In the genomic region with DNA sequence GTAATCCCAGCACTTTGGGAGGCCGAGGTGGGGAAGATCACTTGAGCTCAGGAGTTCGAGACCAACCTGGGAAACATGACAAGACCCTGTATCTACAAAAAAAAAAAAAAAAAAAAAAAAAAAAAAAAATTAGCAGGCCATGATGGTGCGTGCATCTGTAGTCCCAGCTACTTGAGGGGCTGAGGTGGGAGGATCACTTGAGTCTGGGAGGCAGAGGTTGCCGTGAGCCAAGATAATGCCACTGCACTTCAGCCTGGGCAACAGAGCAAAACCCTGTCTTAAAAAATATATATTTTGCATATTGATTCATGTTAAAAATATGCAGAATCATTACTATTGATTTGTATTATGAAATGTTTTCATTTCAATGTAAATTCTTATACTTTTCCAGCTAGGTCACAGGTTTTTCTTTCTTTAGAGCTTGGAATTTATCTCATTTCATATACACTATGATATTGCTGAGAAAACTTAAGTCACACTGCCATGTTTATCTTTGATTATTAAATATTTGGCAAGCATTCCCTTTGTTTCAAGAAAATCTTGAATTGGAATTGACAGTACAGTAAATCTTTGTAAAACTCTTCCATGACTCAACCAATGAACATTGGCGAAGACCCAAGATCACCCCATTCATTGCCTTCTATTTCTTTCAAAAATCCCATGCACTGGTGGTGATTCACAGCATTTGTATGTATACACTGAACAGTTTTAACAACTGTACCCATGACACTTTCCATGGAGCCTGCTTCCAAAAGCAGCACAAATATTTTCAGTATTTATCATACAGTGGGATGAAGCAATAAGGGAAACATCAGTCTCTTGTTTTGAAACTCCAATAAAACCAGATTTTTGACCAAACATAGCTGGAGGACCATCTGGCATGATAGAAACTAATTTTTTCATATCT, we compare ENCODE assay signal across 10 cellular contexts.
DNase-seq lines count a peak whose midpoint lies in the region; ATAC-seq and TF ChIP-seq lines count a peak whose summit lies in the region.
"Had no signal": no experiment of that assay in that cellular context is flagged by ENCODE, and none has a peak within 500 bp of the region (broad histone marks: within the 10 kb centered on the region; RNA-seq: fewer than 3 reads in every experiment).

No MANE protein-coding gene starts in this region.

- H3K4me1 ChIP-seq in RWPE2 (ENCODE audit: insufficient read depth, poor library complexity, severe bottlenecking) (peaks cover 24% of the 10 kb centered on the region), suprapubic skin (peaks cover 3% of the 10 kb centered on the region)
- no peaks in the 10 kb centered on the region for H3K4me1 ChIP-seq in CD8-positive, alpha-beta memory T cell (ENCODE audit: insufficient read depth, low read length)

- CTCF ChIA-PET in CD8-positive, alpha-beta memory T cell (lab: Charles Lee), result interaction anchor here (0.6 kb wide), 1 partner anchor 498 kb away, joined by 3 read pairs; no protein-coding TSS in a partner anchor

- 72% methylated on average over 5 of the region's 5 CpGs for WGBS in suprapubic skin

- H3K27ac Mint-ChIP-seq in CD8-positive, alpha-beta memory T cell, result no peak overlapping the region
- H3K27ac Mint-ChIP-seq: activated naive CD8-positive, alpha-beta T cell; immature natural killer cell had no signal

- TF ChIP-seq EP300 in suprapubic skin (IDR thresholded peaks at IDR 0.05), result no peak

- H3K36me3 Mint-ChIP-seq in CD8-positive, alpha-beta memory T cell, result peaks cover 0 to 1% (median 0%) of the 10 kb centered on the region in 3 donors
- H3K36me3 Mint-ChIP-seq: activated naive CD8-positive, alpha-beta T cell; immature natural killer cell had no signal

- H3K4me3 ChIP-seq in RWPE2 (ENCODE audit: severe bottlenecking) (no peak overlapping the region), suprapubic skin (no peak overlapping the region)
- no peak overlapping the region for H3K4me3 ChIP-seq in CD8-positive, alpha-beta memory T cell (ENCODE audit: low read length)

- H3K27ac ChIP-seq in RWPE2 (ENCODE audit: poor library complexity, severe bottlenecking), result peak overlapping the region; percentile 97
- no peak overlapping the region for H3K27ac ChIP-seq in suprapubic skin
- H3K27ac ChIP-seq in CD8-positive, alpha-beta memory T cell (ENCODE audit: low read depth, low read length), result no peak overlapping the region

- DNase-seq in GM03348 (ENCODE audit: low spot score) (peak; percentile 83), RWPE2 (ENCODE audit: low spot score) (peak; percentile 76), fibroblast of peridontal ligament (ENCODE audit: extremely low read depth) (peak; percentile 100), renal cortical epithelial cell (ENCODE audit: low read depth) (peak; percentile 99), NCI-H2081 (lab: John Stamatoyannopoulos, UW) (no peak), suprapubic skin (ENCODE audit: low spot score in 2 of 2) (no peak)
- DNase-seq in CD8-positive, alpha-beta memory T cell, result no peak
- DNase-seq: immature natural killer cell had no signal

- H3K36me3 ChIP-seq in RWPE2 (ENCODE audit: low read depth) (no peaks in the 10 kb centered on the region), suprapubic skin (no peaks in the 10 kb centered on the region)
- H3K36me3 ChIP-seq in CD8-positive, alpha-beta memory T cell (ENCODE audit: insufficient read depth, low read length), result no peaks in the 10 kb centered on the region

- ATAC-seq in RWPE2 (ENCODE audit: low read depth) (peak; percentile 97), GM18907 (IDR thresholded peaks at IDR 0.05; ENCODE audit: unreplicated experiment) (no peak)

- TF ChIP-seq CTCF in RWPE2 (IDR thresholded peaks at IDR 0.05; ENCODE audit: poor library complexity, severe bottlenecking) (no peak), suprapubic skin (IDR thresholded peaks at IDR 0.05) (no peak)

- H3K4me3 Mint-ChIP-seq in CD8-positive, alpha-beta memory T cell, result no peak overlapping the region
- H3K4me3 Mint-ChIP-seq: activated naive CD8-positive, alpha-beta T cell; immature natural killer cell had no signal

- H3K27me3 ChIP-seq in RWPE2 (ENCODE audit: insufficient read depth, poor library complexity, severe bottlenecking), result no peaks in the 10 kb centered on the region
- peaks cover 4% of the 10 kb centered on the region for H3K27me3 ChIP-seq in suprapubic skin
- no peaks in the 10 kb centered on the region for H3K27me3 ChIP-seq in CD8-positive, alpha-beta memory T cell (ENCODE audit: insufficient read depth, low read length, poor library complexity, severe bottlenecking)

- H3K27me3 Mint-ChIP-seq in CD8-positive, alpha-beta memory T cell, result peaks cover 21 to 34% of the 10 kb centered on the region in 2 donors

- TF ChIP-seq POLR2A in suprapubic skin (IDR thresholded peaks at IDR 0.05), result no peak

- POLR2A ChIA-PET in CD8-positive, alpha-beta memory T cell (lab: Charles Lee), result no interaction called here

- H3K9me3 Mint-ChIP-seq in CD8-positive, alpha-beta memory T cell, result peaks cover 0 to 3% (median 0%) of the 10 kb centered on the region in 5 donors
- H3K9me3 Mint-ChIP-seq: immature natural killer cell had no signal

- H3K9me3 ChIP-seq in RWPE2 (ENCODE audit: severe bottlenecking), result no peaks in the 10 kb centered on the region
- no peaks in the 10 kb centered on the region for H3K9me3 ChIP-seq in suprapubic skin
- no peaks in the 10 kb centered on the region for H3K9me3 ChIP-seq in CD8-positive, alpha-beta memory T cell (ENCODE audit: low read length)

- no peaks in the 10 kb centered on the region for H3K4me1 Mint-ChIP-seq in CD8-positive, alpha-beta memory T cell
- H3K4me1 Mint-ChIP-seq: immature natural killer cell had no signal

Comparison
In these comparisons a context has a peak if more than half of its experiments do, and no peak if none do; other contexts are left out.
1. DNase-seq: peak in GM03348 (single experiment), RWPE2 (single experiment), fibroblast of peridontal ligament (single experiment) and renal cortical epithelial cell (single experiment); none in NCI-H2081 (0 of 2), suprapubic skin (0 of 2) and CD8-positive, alpha-beta memory T cell (0 of 5).